ENCODE assay signal across 1 cellular context in genomic region chr14:95515523-95516517, GRCh38.
TF ChIP-seq lines count a peak whose summit lies in the region.

No MANE protein-coding gene starts in this region.

TF ChIP-seq in HepG2, 621 proteins besides CTCF, POLR2A, EP300 and RAD21 (continued from another document):
- TF ChIP-seq NFAT5 (CRISPR knock-in tag; IDR thresholded peaks at IDR 0.05) (no peak), TBX2 (CRISPR knock-in tag; IDR thresholded peaks at IDR 0.05; ENCODE audit: borderline replicate concordance) (peak; percentile 41), REST (IDR thresholded peaks at IDR 0.05; ENCODE audit: borderline replicate concordance in 1 of 2, low read depth in 1 of 2, low read length in 2 of 2) (no peak), KAT7 (CRISPR knock-in tag; IDR thresholded peaks at IDR 0.05; ENCODE audit: borderline replicate concordance) (peak; percentile 23; the same call in 1 of the 2 replicates), ZNF12 (CRISPR knock-in tag; IDR thresholded peaks at IDR 0.05) (no peak), ZNF839 (CRISPR knock-in tag; IDR thresholded peaks at IDR 0.05; ENCODE audit: borderline replicate concordance) (0 out of 2 replicates have a peak, but pooled peaks have one; percentile 42), RARA (CRISPR knock-in tag; IDR thresholded peaks at IDR 0.05) (0 out of 2 replicates have a peak, but pooled peaks have one; percentile 15), CENPBD1 (CRISPR knock-in tag; IDR thresholded peaks at IDR 0.05; ENCODE audit: borderline replicate concordance, low read depth) (no peak), SAFB2 (CRISPR knock-in tag; IDR thresholded peaks at IDR 0.05; ENCODE audit: borderline replicate concordance, low read depth) (no peak), RBM22 (optimal IDR thresholded peaks at IDR 0.05; ENCODE audit: low read length) (no peak), ZNF883 (CRISPR knock-in tag; IDR thresholded peaks at IDR 0.05; ENCODE audit: not compliant biosample characterization) (no peak), BORCS8-MEF2B (CRISPR knock-in tag; IDR thresholded peaks at IDR 0.05) (no peak), AKNA (CRISPR knock-in tag; IDR thresholded peaks at IDR 0.05; ENCODE audit: borderline replicate concordance) (no peak), ZNF597 (CRISPR knock-in tag; IDR thresholded peaks at IDR 0.05) (no peak), ZNF256 (CRISPR knock-in tag; conservative IDR thresholded peaks at IDR 0.05) (no peak), ZNF780A (CRISPR knock-in tag; IDR thresholded peaks at IDR 0.05) (no peak), ZFP82 (CRISPR knock-in tag; IDR thresholded peaks at IDR 0.05; ENCODE audit: borderline replicate concordance) (no peak), ZSCAN21 (CRISPR knock-in tag; IDR thresholded peaks at IDR 0.05; ENCODE audit: borderline replicate concordance) (no peak), ZNF251 (CRISPR knock-in tag; IDR thresholded peaks at IDR 0.05) (no peak), MXD1 (CRISPR knock-in tag; IDR thresholded peaks at IDR 0.05) (no peak), THRA (CRISPR knock-in tag; IDR thresholded peaks at IDR 0.05; ENCODE audit: borderline replicate concordance) (no peak; the same call in 1 of the 2 replicates)
